Comparison of ENCODE assay signal across 1 cellular context in genomic region chr21:46412521-46413364, GRCh38.
TF ChIP-seq lines count a peak whose summit lies in the region.

No MANE protein-coding gene starts in this region.

TF ChIP-seq in GM12878, 131 proteins besides CTCF, POLR2A, EP300 and RAD21:
- TF ChIP-seq ZBTB40 (IDR thresholded peaks at IDR 0.05; ENCODE audit: borderline replicate concordance), result no peak
- TF ChIP-seq MEF2A (IDR thresholded peaks at IDR 0.05; ENCODE audit: insufficient read depth, low read depth, low read length), result no peak
- TF ChIP-seq MYC (IDR thresholded peaks at IDR 0.05; ENCODE audit: insufficient read depth, insufficient read length, insufficient replicate concordance, low read length, severe bottlenecking), result no peak
- TF ChIP-seq SREBF1 (IDR thresholded peaks at IDR 0.05; ENCODE audit: low read length), result no peak
- no peak for TF ChIP-seq ZNF274 (IDR thresholded peaks at IDR 0.05; ENCODE audit: insufficient read depth, insufficient read length)
- TF ChIP-seq PRDM15 (CRISPR knock-in tag; IDR thresholded peaks at IDR 0.05), result no peak
TF ChIP-seq in GM12878: peak in this region for 0.
